ENCODE assay signal across 10 cellular contexts in the genomic region with DNA sequence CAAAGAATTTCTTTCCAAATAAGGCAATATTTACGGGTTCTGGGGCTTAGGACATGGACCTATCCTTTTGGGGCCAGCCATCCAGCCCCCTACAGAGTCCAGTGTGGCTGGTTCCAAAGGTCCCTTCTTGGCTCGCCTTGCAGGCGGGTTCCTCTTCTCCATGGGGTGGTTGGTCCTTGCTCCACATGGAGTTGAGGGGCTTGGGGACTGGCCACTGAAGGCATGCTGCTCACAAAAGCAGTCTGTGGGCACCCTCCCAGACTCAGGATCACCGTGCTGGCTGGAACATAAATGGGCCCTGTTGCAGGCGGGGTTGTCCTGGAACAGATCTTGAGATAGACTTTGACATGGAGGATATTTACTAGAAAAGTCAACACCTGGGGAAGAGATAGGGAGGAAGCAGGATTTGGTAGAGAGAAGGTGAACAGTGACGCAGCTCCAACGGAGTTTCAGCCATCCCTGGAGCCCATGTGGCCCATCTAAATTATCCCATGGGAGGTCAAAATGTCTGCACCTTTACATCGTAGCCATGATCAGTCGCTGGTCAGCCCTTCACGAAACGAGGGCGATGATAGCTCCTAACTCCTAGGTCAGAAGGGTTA. TPM values are rescaled to one million over a fixed set of nuclear protein-coding genes. Genes with fewer than 3 reads are reported as not detected.
DNase-seq lines count a peak whose midpoint lies in the region; ATAC-seq and TF ChIP-seq lines count a peak whose summit lies in the region.
"Had no signal": no experiment of that assay in that cellular context is flagged by ENCODE, and none has a peak within 500 bp of the region (broad histone marks: within the 10 kb centered on the region; RNA-seq: fewer than 3 reads in every experiment).

No MANE protein-coding gene starts in this region.

- peak overlapping the region; percentile 58 for H3K4me3 ChIP-seq in SU-DHL-6 (ENCODE audit: insufficient read depth, low read length, poor library complexity, severe bottlenecking)
- H3K4me3 ChIP-seq in esophagus muscularis mucosa, result no peak overlapping the region
- H3K4me3 ChIP-seq in upper lobe of right lung, result no peak overlapping the region

- no peak overlapping the region for H3K4me3 Mint-ChIP-seq in activated naive CD4-positive, alpha-beta T cell treated with anti-CD3 and anti-CD28 coated beads, Interleukin-2, amount 50 U/mL, for 24 hours

- no peaks in the 10 kb centered on the region for H3K9me3 ChIP-seq in SU-DHL-6 (ENCODE audit: insufficient read depth, low read length)
- H3K9me3 ChIP-seq in esophagus muscularis mucosa, result no peaks in the 10 kb centered on the region
- no peaks in the 10 kb centered on the region for H3K9me3 ChIP-seq in upper lobe of right lung

- 93% methylated on average over 12 of the region's 12 CpGs for WGBS in esophagus muscularis mucosa

- no peak overlapping the region for H2AFZ ChIP-seq in SU-DHL-6 (ENCODE audit: low read depth, low read length, severe bottlenecking)

- H3K4me2 ChIP-seq in SU-DHL-6 (ENCODE audit: low read depth, low read length, poor library complexity, severe bottlenecking), result peak overlapping the region; percentile 81

- no peaks in the 10 kb centered on the region for H3K36me3 ChIP-seq in SU-DHL-6 (ENCODE audit: low read length)
- H3K36me3 ChIP-seq in esophagus muscularis mucosa, result no peaks in the 10 kb centered on the region
- H3K36me3 ChIP-seq in upper lobe of right lung, result no peaks in the 10 kb centered on the region

- H3K79me2 ChIP-seq in SU-DHL-6 (ENCODE audit: insufficient read depth, low read length), result no peaks in the 10 kb centered on the region

- H3K9me2 ChIP-seq in SU-DHL-6 (replicated peaks; ENCODE audit: insufficient read depth, low read length), result no peaks in the 10 kb centered on the region

- ATAC-seq in upper lobe of right lung (no peak), HG02642 (IDR thresholded peaks at IDR 0.05; ENCODE audit: poor library complexity, unreplicated experiment) (no peak), HG03457 (IDR thresholded peaks at IDR 0.05; ENCODE audit: unreplicated experiment) (no peak)

- peak overlapping the region; percentile 68 for H3K9ac ChIP-seq in SU-DHL-6 (ENCODE audit: low read length)

- no peak for DNase-seq in activated naive CD4-positive, alpha-beta T cell treated with anti-CD3 and anti-CD28 coated beads, Interleukin-2, amount 50 U/mL, for 16 hours
- DNase-seq in esophagus muscularis mucosa (ENCODE audit: extremely low spot score) (peak; percentile 85), upper lobe of right lung (peak; percentile 15), SHP77 treated with DMSO at 0.1 percent for 48 hours (lab: John Stamatoyannopoulos, UW) (no peak)
- DNase-seq: NCI-H1436, T1000 had no signal

- intact Hi-C loops in esophagus muscularis mucosa (cut with DNase I), result no loop called here
- intact Hi-C loops in upper lobe of right lung (cut with DNase I), result no loop called here

- H3K4me1 Mint-ChIP-seq in activated naive CD4-positive, alpha-beta T cell treated with anti-CD3 and anti-CD28 coated beads, Interleukin-2, amount 50 U/mL, for 24 hours, result peaks cover 21% of the 10 kb centered on the region

- H3K27me3 Mint-ChIP-seq in activated naive CD4-positive, alpha-beta T cell treated with anti-CD3 and anti-CD28 coated beads, Interleukin-2, amount 50 U/mL, for 24 hours, result no peaks in the 10 kb centered on the region

- H4K20me1 ChIP-seq in SU-DHL-6 (ENCODE audit: low read depth, low read length), result no peaks in the 10 kb centered on the region

- H3K9me3 Mint-ChIP-seq in activated naive CD4-positive, alpha-beta T cell treated with anti-CD3 and anti-CD28 coated beads, Interleukin-2, amount 50 U/mL, for 24 hours, result no peaks in the 10 kb centered on the region

- H3K27ac ChIP-seq in SU-DHL-6 (ENCODE audit: low read depth, low read length) (no peak overlapping the region), esophagus muscularis mucosa (replicated peaks in 1 of 4) (no peak overlapping the region), upper lobe of right lung (no peak overlapping the region)

- H3K36me3 Mint-ChIP-seq in activated naive CD4-positive, alpha-beta T cell treated with anti-CD3 and anti-CD28 coated beads, Interleukin-2, amount 50 U/mL, for 24 hours, result no peaks in the 10 kb centered on the region

- H3F3A ChIP-seq in SU-DHL-6 (ENCODE audit: insufficient read depth), result no peaks in the 10 kb centered on the region

- H3K27me3 ChIP-seq in SU-DHL-6 (ENCODE audit: low read length) (no peaks in the 10 kb centered on the region), esophagus muscularis mucosa (peaks cover 0 to 23% (median 0%) of the 10 kb centered on the region in 4 donors), upper lobe of right lung (no peaks in the 10 kb centered on the region)

- H3K4me1 ChIP-seq in esophagus muscularis mucosa (no peaks in the 10 kb centered on the region), upper lobe of right lung (no peaks in the 10 kb centered on the region)

- peak overlapping the region; percentile 19 for H3K27ac Mint-ChIP-seq in activated naive CD4-positive, alpha-beta T cell treated with anti-CD3 and anti-CD28 coated beads, Interleukin-2, amount 50 U/mL, for 24 hours

- TF ChIP-seq EP300 in esophagus muscularis mucosa (IDR thresholded peaks at IDR 0.05), result no peak

- TF ChIP-seq CTCF in SU-DHL-6 (IDR thresholded peaks at IDR 0.05; ENCODE audit: insufficient read depth, low read length, poor library complexity, severe bottlenecking) (no peak), esophagus muscularis mucosa (IDR thresholded peaks at IDR 0.05) (no peak), upper lobe of right lung (IDR thresholded peaks at IDR 0.05) (no peak)

- TF ChIP-seq POLR2A in esophagus muscularis mucosa (IDR thresholded peaks at IDR 0.05; ENCODE audit: low read depth), result no peak

RNA-seq across cellular contexts. Expression of gene LRP8, which starts 39.1 kb away (rescaled TPM):
- 1 to 10 TPM in 3 of 4 donors, under 1 TPM in 1; 0.83 to 6.0 (median 1.9) TPM for total RNA-seq in esophagus muscularis mucosa
- 11.6 TPM for total RNA-seq in upper lobe of right lung

Comparison
In these comparisons a context has a peak if more than half of its experiments do, and no peak if none do; other contexts are left out.
1. DNase-seq: peak in esophagus muscularis mucosa (single experiment) and upper lobe of right lung (single experiment); none in activated naive CD4-positive, alpha-beta T cell treated with anti-CD3 and anti-CD28 coated beads, Interleukin-2, amount 50 U/mL, for 16 hours (single experiment) and SHP77 treated with DMSO at 0.1 percent for 48 hours (single experiment).